In the genomic region with DNA sequence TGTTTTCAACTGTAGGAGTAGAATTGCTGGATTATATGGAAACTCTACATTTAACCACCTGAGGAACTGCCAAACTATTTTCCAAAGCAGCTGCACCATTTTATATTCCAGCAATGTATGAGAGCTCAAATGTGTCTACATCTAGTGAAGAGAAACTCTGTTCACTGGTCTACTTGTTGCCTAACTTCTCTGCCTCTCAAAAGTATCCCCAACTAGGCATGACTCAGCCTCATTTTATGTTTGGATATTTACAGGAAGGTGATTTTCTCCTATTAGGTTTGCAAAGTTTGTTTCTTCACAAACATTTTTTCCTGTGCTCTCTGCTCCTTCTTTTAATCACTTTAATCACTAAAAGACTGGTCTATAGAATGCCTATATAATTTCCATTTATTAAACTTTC, we compare ENCODE assay signal across 25 cellular contexts. TPM values are rescaled to one million over a fixed set of nuclear protein-coding genes. Genes with fewer than 3 reads are reported as not detected.
"Had no signal": no experiment of that assay in that cellular context is flagged by ENCODE, and none has a peak within 500 bp of the region (broad histone marks: within the 10 kb centered on the region; RNA-seq: fewer than 3 reads in every experiment).

No MANE protein-coding gene starts in this region.

- H3K36me3 ChIP-seq: cardiac muscle cell, neutrophil had no signal

- H3K4me3 ChIP-seq: cardiac muscle cell had no signal

- H3K27ac ChIP-seq: cardiac muscle cell had no signal

- DNase-seq: activated CD4-positive, alpha-beta T cell treated with anti-CD3 and anti-CD28 coated beads for 36 hours; activated CD4-positive, CD25-positive, alpha-beta regulatory T cell; activated CD8-positive, alpha-beta memory T cell treated with anti-CD3 and anti-CD28 coated beads, Interleukin-2, amount 10 ng/mL, durations not matched to agents 7 days and 5 days; activated CD8-positive, alpha-beta T cell treated with anti-CD3 and anti-CD28 coated beads, Interleukin-2, amount 10 ng/mL, durations not matched to agents 7 days and 5 days; activated T-cell treated with anti-CD3 and anti-CD28 coated beads, Interleukin-2, amount 50 U/mL, for 48 hours; anterior cingulate cortex; cortex of kidney; effector memory CD8-positive, alpha-beta T cell; glutamatergic neuron; left cardiac atrium; naive B cell; nephron progenitor cell; small intestine; stimulated activated CD4-positive, alpha-beta T cell treated with anti-CD3 and anti-CD28 coated beads, Interleukin-1b, Interleukin-23, amount 100 ng/mL, for 48 hours; stimulated activated CD4-positive, alpha-beta T cell treated with anti-CD3 and anti-CD28 coated beads, Interleukin-4, amount 100 ng/mL, for 4 hours; stimulated activated CD8-positive, alpha-beta memory T cell treated with anti-CD3 and anti-CD28 coated beads, Interleukin-4, amount 100 ng/mL, for 48 hours; stimulated activated naive CD8-positive, alpha-beta T cell treated with anti-CD3 and anti-CD28 coated beads, Interleukin-15, amount 100 ng/mL, for 72 hours; substantia nigra; T-helper 1 cell had no signal

- ATAC-seq: activated CD4-positive, alpha-beta T cell treated with anti-CD3 and anti-CD28 coated beads for 36 hours; activated CD8-positive, alpha-beta memory T cell treated with anti-CD3 and anti-CD28 coated beads, Interleukin-2, amount 10 ng/mL, durations not matched to agents 7 days and 5 days; activated CD8-positive, alpha-beta T cell treated with anti-CD3 and anti-CD28 coated beads, Interleukin-2, amount 10 ng/mL, durations not matched to agents 7 days and 5 days; effector memory CD8-positive, alpha-beta T cell; esophagus mucosa; left cardiac atrium; sciatic nerve; stimulated activated memory B cell treated with anti-CD40 and anti-IgM and Interleukin-4, amounts not matched to agents 10 μg/mL and 1 μg/mL and 100 μg/mL, for 72 hours; stimulated activated naive CD8-positive, alpha-beta T cell treated with anti-CD3 and anti-CD28 coated beads, Interleukin-15, amount 100 ng/mL, for 72 hours had no signal

- H3K27me3 ChIP-seq: cardiac muscle cell, neutrophil had no signal

RNA-seq across cellular contexts. Expression of gene STEAP4, which starts 49.8 kb away (rescaled TPM):
- total RNA-seq: activated CD4-positive, alpha-beta T cell treated with anti-CD3 and anti-CD28 coated beads for 36 hours; activated CD8-positive, alpha-beta T cell treated with anti-CD3 and anti-CD28 coated beads, Interleukin-2, amount 10 ng/mL, durations not matched to agents 7 days and 5 days; cardiac muscle cell; chondrocyte had no signal
